8 cellular contexts compared by ENCODE assay signal in the genomic region with DNA sequence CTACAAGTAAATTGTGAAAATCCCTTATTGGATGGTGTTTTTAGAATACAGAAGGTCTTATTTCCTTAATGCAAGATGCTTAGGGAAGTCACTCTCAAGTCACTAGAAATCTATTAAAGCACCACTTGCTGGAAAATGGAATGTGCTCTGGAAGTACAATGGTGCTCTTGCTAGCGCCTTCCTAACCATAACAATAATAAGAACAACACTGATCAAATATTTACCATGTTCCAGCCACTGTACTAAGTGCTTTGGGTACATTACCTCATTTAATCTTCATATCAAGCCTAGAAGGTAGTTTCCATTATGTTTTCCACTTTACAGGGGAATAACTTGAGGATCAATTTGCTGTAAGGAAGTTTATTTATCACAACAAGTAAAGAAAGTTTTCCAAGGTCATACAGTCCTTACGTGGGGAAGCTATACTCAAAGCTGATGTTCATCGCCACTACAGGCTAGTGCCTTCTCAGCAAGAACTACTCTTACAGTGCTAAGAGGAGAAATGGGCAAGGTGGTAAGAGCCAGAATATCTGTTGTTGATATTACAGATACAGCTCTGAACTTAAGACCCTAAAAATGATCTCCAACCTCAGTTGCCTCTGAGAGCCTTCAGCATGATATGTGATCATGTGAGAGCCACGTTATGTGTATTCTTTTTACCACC. TPM values are rescaled to one million over a fixed set of nuclear protein-coding genes. Genes with fewer than 3 reads are reported as not detected.
"Had no signal": no experiment of that assay in that cellular context is flagged by ENCODE, and none has a peak within 500 bp of the region (broad histone marks: within the 10 kb centered on the region; RNA-seq: fewer than 3 reads in every experiment).

No MANE protein-coding gene starts in this region.

RNA-seq across cellular contexts. Expression of a gene that starts 22.1 kb away (rescaled TPM):
- total RNA-seq: kidney epithelial cell, lung microvascular endothelial cell, mammary epithelial cell, mesothelial cell of epicardium, myocyte had no signal
- polyA plus RNA-seq: immature natural killer cell; keratinocyte; mammary epithelial cell; naive thymus-derived CD4-positive, alpha-beta T cell had no signal
